ENCODE assay signal across 8 cellular contexts in genomic region chrX:68828740-68829593, GRCh38. TPM values are rescaled to one million over a fixed set of nuclear protein-coding genes. Genes with fewer than 3 reads are reported as not detected.
DNase-seq lines count a peak whose midpoint lies in the region; ATAC-seq and TF ChIP-seq lines count a peak whose summit lies in the region.

EFNB1 (plus strand) TSS chrX:68829021; CDS start chrX:68829777, 756 bp downstream.

- H3K36me3 ChIP-seq in GM23338 (ENCODE audit: insufficient read depth) (no peaks in the 10 kb centered on the region), neural cell (ENCODE audit: insufficient read depth, low read length) (no peaks in the 10 kb centered on the region)

- no peak within 1 kb of the TSS for H3K27ac ChIP-seq in GM23338 (ENCODE audit: low read depth)
- peak within 1 kb of the TSS; percentile 68 for H3K27ac ChIP-seq in neural cell (ENCODE audit: low read length)

- TF ChIP-seq CTCF in GM23338 (conservative IDR thresholded peaks at IDR 0.05; ENCODE audit: low read depth in 2 of 2) (no peak), neural cell (IDR thresholded peaks at IDR 0.05; ENCODE audit: poor library complexity, severe bottlenecking) (no peak)

- ATAC-seq in GM23338: peak; percentile 73
- peak; percentile 92 for ATAC-seq in stimulated activated naive CD8-positive, alpha-beta T cell treated with anti-CD3 and anti-CD28 coated beads, Interleukin-15, amount 100 ng/mL, for 72 hours

- H2AFZ ChIP-seq in GM23338 (no peak within 1 kb of the TSS; the same call in 1 of the 2 replicates), neural cell (ENCODE audit: low read depth, low read length) (no peak within 1 kb of the TSS)

- TF ChIP-seq RAD21 in neural cell (conservative IDR thresholded peaks at IDR 0.05): peak; percentile 44

- TF ChIP-seq EP300 in neural cell (conservative IDR thresholded peaks at IDR 0.05; ENCODE audit: poor library complexity, severe bottlenecking): no peak

- no peaks in the 10 kb centered on the region for H3F3A ChIP-seq in GM23338 (replicated peaks; ENCODE audit: low read depth)
- no peaks in the 10 kb centered on the region for H3F3A ChIP-seq in neural cell (ENCODE audit: insufficient read depth, low read length, poor library complexity, severe bottlenecking)

- H4K20me1 ChIP-seq in GM23338 (replicated peaks; ENCODE audit: insufficient read depth): no peaks in the 10 kb centered on the region; the same call in 1 of the 2 replicates
- no peaks in the 10 kb centered on the region for H4K20me1 ChIP-seq in neural cell (ENCODE audit: insufficient read depth)

- H3K9me2 ChIP-seq in GM23338 (ENCODE audit: insufficient read depth) (no peaks in the 10 kb centered on the region), neural cell (ENCODE audit: insufficient read depth, low read length) (no peaks in the 10 kb centered on the region)

- H3K79me2 ChIP-seq in GM23338 (replicated peaks; ENCODE audit: insufficient read depth) (no peaks in the 10 kb centered on the region), neural cell (replicated peaks; ENCODE audit: insufficient read depth, low read length) (peaks cover 44% of the 10 kb centered on the region)

- peaks cover 92% of the 10 kb centered on the region for H3K27me3 ChIP-seq in GM23338 (ENCODE audit: insufficient read depth)
- H3K27me3 ChIP-seq in neural cell (ENCODE audit: insufficient read depth, low read depth, low read length): no peaks in the 10 kb centered on the region

- H3K36me3 Mint-ChIP-seq in GM23338 (ENCODE audit: low read depth): no peaks in the 10 kb centered on the region

- H3K9me3 ChIP-seq in neural cell (ENCODE audit: low read length): no peaks in the 10 kb centered on the region

- H3K4me2 ChIP-seq in GM23338 (peak within 1 kb of the TSS; percentile 86), neural cell (ENCODE audit: low read length) (peak within 1 kb of the TSS; percentile 51)

- peak; percentile 94 for DNase-seq in EH (ENCODE audit: low read depth)
- DNase-seq in GM23338 (ENCODE audit: low spot score): peak; percentile 92
- DNase-seq in LoVo (ENCODE audit: low spot score): peak; percentile 87
- DNase-seq in activated gamma-delta T cell (lab: John Stamatoyannopoulos, UW): peak; percentile 54
- peak; percentile 94 for DNase-seq in fibroblast of the conjunctiva (ENCODE audit: low read depth)
- peak; percentile 80 to 87 for DNase-seq in stimulated activated naive CD8-positive, alpha-beta T cell treated with anti-CD3 and anti-CD28 coated beads, Interleukin-15, amount 100 ng/mL, for 72 hours

- H3K9me3 Mint-ChIP-seq in GM23338: no peaks in the 10 kb centered on the region
- no peaks in the 10 kb centered on the region for H3K9me3 Mint-ChIP-seq in stimulated activated naive CD8-positive, alpha-beta T cell treated with anti-CD3 and anti-CD28 coated beads, Interleukin-15, amount 100 ng/mL, for 72 hours

- H3K9ac ChIP-seq in neural cell (ENCODE audit: low read length): peak within 1 kb of the TSS; percentile 83

- H3K27ac Mint-ChIP-seq in GM23338: no peak within 1 kb of the TSS
- H3K27ac Mint-ChIP-seq in stimulated activated naive CD8-positive, alpha-beta T cell treated with anti-CD3 and anti-CD28 coated beads, Interleukin-15, amount 100 ng/mL, for 72 hours: peak within 1 kb of the TSS; percentile 48 to 82

- peaks cover 16% of the 10 kb centered on the region; the same call in 1 of the 2 replicates for H3K4me1 ChIP-seq in GM23338 (ENCODE audit: insufficient read depth)

- peak; percentile 82 for TF ChIP-seq POLR2A in Raji (IDR thresholded peaks at IDR 0.05; ENCODE audit: insufficient read depth, low read depth, low read length)

- H3K4me3 ChIP-seq in GM23338 (peak within 1 kb of the TSS; percentile 60), neural cell (ENCODE audit: low read length) (peak within 1 kb of the TSS; percentile 90)

- peaks cover 66% of the 10 kb centered on the region for H3K27me3 Mint-ChIP-seq in GM23338 (ENCODE audit: insufficient read depth, low read depth, poor library complexity)
- no peaks in the 10 kb centered on the region for H3K27me3 Mint-ChIP-seq in stimulated activated naive CD8-positive, alpha-beta T cell treated with anti-CD3 and anti-CD28 coated beads, Interleukin-15, amount 100 ng/mL, for 72 hours

- peaks cover 18% of the 10 kb centered on the region; the same call in 2 of the 3 replicates for H3K4me1 Mint-ChIP-seq in GM23338
- peaks cover 39% of the 10 kb centered on the region for H3K4me1 Mint-ChIP-seq in stimulated activated naive CD8-positive, alpha-beta T cell treated with anti-CD3 and anti-CD28 coated beads, Interleukin-15, amount 100 ng/mL, for 72 hours

- peak within 1 kb of the TSS; percentile 71 for H3K4me3 Mint-ChIP-seq in GM23338
- peak within 1 kb of the TSS; percentile 83 to 91 for H3K4me3 Mint-ChIP-seq in stimulated activated naive CD8-positive, alpha-beta T cell treated with anti-CD3 and anti-CD28 coated beads, Interleukin-15, amount 100 ng/mL, for 72 hours

TF ChIP-seq in GM23338, 12 proteins besides CTCF, POLR2A, EP300 and RAD21 (continues in another document):
- TF ChIP-seq EZH2 (IDR thresholded peaks at IDR 0.05; ENCODE audit: low read depth, unreplicated experiment) (peak; percentile 63), ZNF331 (CRISPR knock-in tag; IDR thresholded peaks at IDR 0.05; ENCODE audit: low read depth) (no peak), JUNB (IDR thresholded peaks at IDR 0.05; ENCODE audit: unreplicated experiment) (no peak), REST (IDR thresholded peaks at IDR 0.05; ENCODE audit: unreplicated experiment) (no peak), EZH2phosphoT487 (IDR thresholded peaks at IDR 0.05; ENCODE audit: unreplicated experiment) (no peak), ZNF114 (CRISPR knock-in tag; IDR thresholded peaks at IDR 0.05) (no peak)

TF ChIP-seq in neural cell, 6 proteins besides CTCF, POLR2A, EP300 and RAD21:
- TF ChIP-seq MXI1 (conservative IDR thresholded peaks at IDR 0.05; ENCODE audit: poor library complexity, severe bottlenecking) (no peak), EZH2 (IDR thresholded peaks at IDR 0.05; ENCODE audit: borderline replicate concordance, insufficient read depth, low read length, poor library complexity, severe bottlenecking) (no peak), POLR2AphosphoS5 (IDR thresholded peaks at IDR 0.05) (peak; percentile 97), REST (IDR thresholded peaks at IDR 0.05; ENCODE audit: borderline replicate concordance) (peak; percentile 91), TAF1 (IDR thresholded peaks at IDR 0.05; ENCODE audit: low read depth) (peak; percentile 97), SMC3 (conservative IDR thresholded peaks at IDR 0.05; ENCODE audit: poor library complexity) (peak; percentile 53)

RNA-seq across cellular contexts. Expression of gene EFNB1, which starts in this region (rescaled TPM):
- 2.7 and 5.7 TPM in 2 replicates for total RNA-seq in GM23338 (2014; rRNA removed; shearing (Covaris generic))
- 1.3 TPM in 2 replicates for polyA plus RNA-seq in GM23338 (2016; fragmentation: Nextera tagmentation; extraction: Ambion mirVana)
- 25.5 and 27.8 TPM in 2 replicates for polyA plus RNA-seq in neural cell
- polyA minus RNA-seq in neural cell: 34.5 and 38.5 TPM in 2 replicates

Comparison
In these comparisons a context has a peak if more than half of its experiments do, and no peak if none do; other contexts are left out.
1. RNA of gene EFNB1 (polyA plus RNA-seq): 25.5 to 27.8 TPM in neural cell; 1.3 TPM in GM23338; every median in the first group is over 10 times any median in the second.
2. Peak in every context shown above with its lines, with median percentiles within 50 percentile points of each other: DNase-seq.